In the genomic region with DNA sequence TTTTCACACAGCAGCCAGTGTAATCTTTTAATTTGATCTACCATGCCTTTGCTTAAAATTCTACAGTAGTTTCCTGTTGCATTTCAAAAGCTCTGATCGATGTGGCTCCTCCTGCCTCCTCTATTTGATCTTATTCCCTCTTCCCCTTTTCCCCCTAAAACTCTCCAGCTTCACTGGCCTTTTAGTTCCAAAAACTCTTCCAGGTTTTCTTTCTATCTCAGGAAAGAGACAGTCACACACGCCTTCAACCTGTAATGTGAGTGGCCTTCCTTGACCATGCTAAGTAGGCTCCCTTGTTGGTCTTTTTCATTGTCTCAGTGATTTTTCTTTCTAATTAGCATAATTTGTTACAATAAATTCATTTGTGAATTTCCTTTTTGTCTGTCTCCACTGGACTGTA, we compare ENCODE assay signal across 9 cellular contexts. TPM values are rescaled to one million over a fixed set of nuclear protein-coding genes. Genes with fewer than 3 reads are reported as not detected.
DNase-seq lines count a peak whose midpoint lies in the region; ATAC-seq and TF ChIP-seq lines count a peak whose summit lies in the region.
"Had no signal": no experiment of that assay in that cellular context is flagged by ENCODE, and none has a peak within 500 bp of the region (broad histone marks: within the 10 kb centered on the region; RNA-seq: fewer than 3 reads in every experiment).

No MANE protein-coding gene starts in this region.

- no peak overlapping the region for H3K18ac ChIP-seq in mesenchymal stem cell (ENCODE audit: low read depth in 1 of 2, low read length in 2 of 2)

- peaks cover 2% of the 10 kb centered on the region for H3K4me1 ChIP-seq in mesenchymal stem cell (ENCODE audit: control insufficient read depth, insufficient read depth, low read depth, low read length)

- H3K27ac Mint-ChIP-seq in stimulated activated naive CD8-positive, alpha-beta T cell treated with anti-CD3 and anti-CD28 coated beads, Interleukin-15, Interleukin-2, amounts not matched to agents 100 ng/mL and 50 ng/mL, for 24 hours, result peak overlapping the region; percentile 1
- H3K27ac Mint-ChIP-seq in activated naive CD8-positive, alpha-beta T cell treated with anti-CD3 and anti-CD28 coated beads, Interleukin-2, amount 50 U/mL, for 24 hours, result no peak overlapping the region

- peak overlapping the region in 1 of 2 experiments; percentile 89 for H3K4me3 ChIP-seq in mesenchymal stem cell (ENCODE audit: insufficient read depth in 1 of 2, low read depth in 1 of 2, low read length in 2 of 2)

- no peaks in the 10 kb centered on the region for H3K36me3 Mint-ChIP-seq in stimulated activated naive CD8-positive, alpha-beta T cell treated with anti-CD3 and anti-CD28 coated beads, Interleukin-15, Interleukin-2, amounts not matched to agents 100 ng/mL and 50 ng/mL, for 24 hours (ENCODE audit: low read depth)
- H3K36me3 Mint-ChIP-seq in activated naive CD8-positive, alpha-beta T cell treated with anti-CD3 and anti-CD28 coated beads, Interleukin-2, amount 50 U/mL, for 24 hours (ENCODE audit: low read depth), result no peaks in the 10 kb centered on the region

- H3K4me2 ChIP-seq in mesenchymal stem cell (ENCODE audit: low read length, poor library complexity, severe bottlenecking), result peak overlapping the region; percentile 91

- no peak overlapping the region for H2BK15ac ChIP-seq in mesenchymal stem cell (ENCODE audit: low read depth, poor library complexity, severe bottlenecking)

- no peak overlapping the region for H3K14ac ChIP-seq in mesenchymal stem cell (ENCODE audit: low read length in 2 of 2)

- peak overlapping the region; percentile 88 for H3K4me3 Mint-ChIP-seq in stimulated activated naive CD8-positive, alpha-beta T cell treated with anti-CD3 and anti-CD28 coated beads, Interleukin-15, Interleukin-2, amounts not matched to agents 100 ng/mL and 50 ng/mL, for 24 hours
- peak overlapping the region; percentile 79 for H3K4me3 Mint-ChIP-seq in activated naive CD8-positive, alpha-beta T cell treated with anti-CD3 and anti-CD28 coated beads, Interleukin-2, amount 50 U/mL, for 24 hours

- in situ Hi-C loops in KBM-7 (cut with MboI; ENCODE audit: low pct_unique_long_range_greater_than_20kb, low sequenced_read_pairs), result no loop called here

- peaks cover 16% of the 10 kb centered on the region for H3K4me1 Mint-ChIP-seq in stimulated activated naive CD8-positive, alpha-beta T cell treated with anti-CD3 and anti-CD28 coated beads, Interleukin-15, Interleukin-2, amounts not matched to agents 100 ng/mL and 50 ng/mL, for 24 hours (ENCODE audit: low read depth)
- H3K4me1 Mint-ChIP-seq in activated naive CD8-positive, alpha-beta T cell treated with anti-CD3 and anti-CD28 coated beads, Interleukin-2, amount 50 U/mL, for 24 hours, result peaks cover 9% of the 10 kb centered on the region

- H2BK120ac ChIP-seq in mesenchymal stem cell (ENCODE audit: low read depth, low read length), result no peak overlapping the region

- H3K36me3 ChIP-seq in mesenchymal stem cell (ENCODE audit: control insufficient read depth in 1 of 2, insufficient read depth in 2 of 2, low read depth in 1 of 2, low read length in 2 of 2), result no peaks in the 10 kb centered on the region

- no peak overlapping the region for H2BK5ac ChIP-seq in mesenchymal stem cell (ENCODE audit: low read depth, low read length, poor library complexity, severe bottlenecking)

- DNase-seq in stimulated activated naive CD8-positive, alpha-beta T cell treated with anti-CD3 and anti-CD28 coated beads, Interleukin-15, Interleukin-2, amounts not matched to agents 100 U/mL and 50 U/mL, for 24 hours, result no peak
- no peak for DNase-seq in activated naive CD8-positive, alpha-beta T cell treated with anti-CD3 and anti-CD28 coated beads, Interleukin-2, amount 50 U/mL, for 24 hours
- DNase-seq in mesenchymal stem cell (no peak), erythroblast (lab: John Stamatoyannopoulos, UW) (no peak), KBM-7 (no peak), CD1c-positive myeloid dendritic cell (ENCODE audit: extremely low spot score) (no peak), DMS153 treated with DMSO at 0.1 percent for 48 hours (lab: John Stamatoyannopoulos, UW; ENCODE audit: unreplicated experiment) (no peak)
- DNase-seq: NCI-H226 had no signal

- H3K4ac ChIP-seq in mesenchymal stem cell (ENCODE audit: low read depth in 1 of 2, low read length in 2 of 2), result no peak overlapping the region

- no peak for ATAC-seq in stimulated activated naive CD8-positive, alpha-beta T cell treated with anti-CD3 and anti-CD28 coated beads, Interleukin-15, Interleukin-2, amounts not matched to agents 100 U/mL and 50 U/mL, for 24 hours
- ATAC-seq in activated naive CD8-positive, alpha-beta T cell treated with anti-CD3 and anti-CD28 coated beads, Interleukin-2, amount 50 U/mL, for 24 hours, result no peak

- H3K27me3 ChIP-seq in mesenchymal stem cell (ENCODE audit: control insufficient read depth in 1 of 2, insufficient read depth in 1 of 2, low read length in 2 of 2), result no peaks in the 10 kb centered on the region

- peaks cover 54% of the 10 kb centered on the region for H3K27me3 Mint-ChIP-seq in stimulated activated naive CD8-positive, alpha-beta T cell treated with anti-CD3 and anti-CD28 coated beads, Interleukin-15, Interleukin-2, amounts not matched to agents 100 ng/mL and 50 ng/mL, for 24 hours
- peaks cover 37% of the 10 kb centered on the region for H3K27me3 Mint-ChIP-seq in activated naive CD8-positive, alpha-beta T cell treated with anti-CD3 and anti-CD28 coated beads, Interleukin-2, amount 50 U/mL, for 24 hours

- no peak overlapping the region for H3K23ac ChIP-seq in mesenchymal stem cell (ENCODE audit: low read length in 2 of 2)

- no peaks in the 10 kb centered on the region for H3K9me3 Mint-ChIP-seq in stimulated activated naive CD8-positive, alpha-beta T cell treated with anti-CD3 and anti-CD28 coated beads, Interleukin-15, Interleukin-2, amounts not matched to agents 100 ng/mL and 50 ng/mL, for 24 hours
- H3K9me3 Mint-ChIP-seq in activated naive CD8-positive, alpha-beta T cell treated with anti-CD3 and anti-CD28 coated beads, Interleukin-2, amount 50 U/mL, for 24 hours, result peaks cover 6% of the 10 kb centered on the region

- no peak overlapping the region for H4K91ac ChIP-seq in mesenchymal stem cell (ENCODE audit: low read length)

- peaks cover 3% of the 10 kb centered on the region for H3K9me3 ChIP-seq in mesenchymal stem cell (ENCODE audit: control insufficient read depth, low read length)

- H3K79me1 ChIP-seq in mesenchymal stem cell (replicated peaks; ENCODE audit: low read length, poor library complexity, severe bottlenecking), result no peaks in the 10 kb centered on the region

- peak overlapping the region; percentile 93 for H3K9ac ChIP-seq in mesenchymal stem cell (ENCODE audit: low read length)

- no peak overlapping the region for H4K8ac ChIP-seq in mesenchymal stem cell (ENCODE audit: low read length)

- whole genome bisulfite sequencing in mesenchymal stem cell, result 0% methylated on average over 1 of the region's 2 CpGs

- no peak overlapping the region for H2AFZ ChIP-seq in mesenchymal stem cell (ENCODE audit: low read depth, low read length)

- TF ChIP-seq POLR2A in erythroblast (IDR thresholded peaks at IDR 0.05; ENCODE audit: low read length), result no peak

- H2BK12ac ChIP-seq in mesenchymal stem cell (ENCODE audit: low read length in 2 of 2), result no peak overlapping the region

- no peak overlapping the region for H3K27ac ChIP-seq in mesenchymal stem cell (ENCODE audit: low read length, poor library complexity, severe bottlenecking)

- H2AK5ac ChIP-seq in mesenchymal stem cell (ENCODE audit: low read length, severe bottlenecking), result no peak overlapping the region

RNA-seq across cellular contexts. Expression of gene TEX9, which starts 1.0 kb away (rescaled TPM):
- polyA plus RNA-seq in mesenchymal stem cell (2013, experiment 1 of 2), result 2.7 TPM
- 3.1 TPM for polyA plus RNA-seq in mesenchymal stem cell (2013, experiment 2 of 2)
